In genomic region chr1:51568231-51568935, GRCh38 we compare ENCODE assay signal across 17 cellular contexts. TPM values are rescaled to one million over a fixed set of nuclear protein-coding genes. Genes with fewer than 3 reads are reported as not detected.
DNase-seq lines count a peak whose midpoint lies in the region; FAIRE-seq and TF ChIP-seq lines count a peak whose summit lies in the region.
"Had no signal": no experiment of that assay in that cellular context is flagged by ENCODE, and none has a peak within 500 bp of the region (broad histone marks: within the 10 kb centered on the region; RNA-seq: fewer than 3 reads in every experiment).

No MANE protein-coding gene starts in this region.

- H3K4me1 Mint-ChIP-seq in Calu3 (ENCODE audit: low read depth, unreplicated experiment) (peaks cover 37% of the 10 kb centered on the region), progenitor cell of endocrine pancreas (ENCODE audit: low read depth) (peaks cover 13% of the 10 kb centered on the region)

- no peaks in the 10 kb centered on the region for H3K9me2 ChIP-seq in SK-N-SH

- 92% methylated on average over 7 of the region's 7 CpGs for WGBS in SK-N-SH (ENCODE audit: low lambda C conversion rate)

- dilution Hi-C loops in endothelial cell of umbilical vein (cut with MboI; ENCODE audit: extremely low pct_ligation_motif_present, low sequenced_read_pairs) = no loop called here

- no peak for TF ChIP-seq POLR2A in endothelial cell of umbilical vein (IDR thresholded peaks at IDR 0.05; ENCODE audit: low read depth, low read length)

- DNase-seq in Calu3 (no peak), SK-N-SH (no peak), endothelial cell of umbilical vein (ENCODE audit: low read depth, low spot score) (no peak), GM19239 (ENCODE audit: insufficient read length, low spot score) (no peak), HT-29 (ENCODE audit: low spot score) (no peak), progenitor cell of endocrine pancreas (ENCODE audit: low spot score, unreplicated experiment) (no peak), GDM1 (lab: John Stamatoyannopoulos, UW) (no peak)
- DNase-seq: activated naive CD4-positive, alpha-beta T cell; GOT3; hippocampal formation; left cardiac atrium; NCI-H1436 had no signal

- FAIRE-seq in endothelial cell of umbilical vein (lab: Jason Lieb, UNC) (no peak), GM19239 (lab: Jason Lieb, UNC) (no peak)
- FAIRE-seq: urothelium cell line had no signal

- H3K27ac ChIP-seq in ACC112 (ENCODE audit: low read depth, low read length) (peak overlapping the region; percentile 60), SK-N-SH (ENCODE audit: low read depth in 2 of 2, low read length in 1 of 2) (peak overlapping the region; percentile 67 to 86; a peak in 3 of 4 replicates), endothelial cell of umbilical vein (ENCODE audit: insufficient read depth, low read depth, low read length) (peak overlapping the region; percentile 64)

- TF ChIP-seq CTCF in Calu3 (IDR thresholded peaks at IDR 0.05; ENCODE audit: unreplicated experiment) (no peak), SK-N-SH (IDR thresholded peaks at IDR 0.05) (no peak), endothelial cell of umbilical vein (IDR thresholded peaks at IDR 0.05; ENCODE audit: extremely low read depth in 1 of 2, insufficient read depth in 1 of 2, low read depth in 1 of 2, low read length in 2 of 2) (no peak), progenitor cell of endocrine pancreas (IDR thresholded peaks at IDR 0.05; ENCODE audit: unreplicated experiment) (no peak)

- H3K36me3 Mint-ChIP-seq in Calu3 (ENCODE audit: insufficient read depth, unreplicated experiment) (no peaks in the 10 kb centered on the region), progenitor cell of endocrine pancreas (ENCODE audit: insufficient read depth) (no peaks in the 10 kb centered on the region)
- H3K36me3 Mint-ChIP-seq: CD8-positive, alpha-beta T cell; IgD-negative memory B cell had no signal

- H4K20me1 ChIP-seq in SK-N-SH (ENCODE audit: insufficient read depth) (no peaks in the 10 kb centered on the region), endothelial cell of umbilical vein (replicated peaks; ENCODE audit: control insufficient read depth, extremely low read depth, insufficient read depth, low read length) (no peaks in the 10 kb centered on the region)

- CTCF ChIA-PET in Calu3 (lab: Charles Lee) = no interaction called here
- CTCF ChIA-PET in SK-N-SH (lab: Yijun Ruan, JAX) = interaction anchor here (0.8 to 1.8 kb wide), 6 partner anchors 31 to 214 kb away, joined by 3 to 6 read pairs (median 4); no protein-coding TSS in a partner anchor
- CTCF ChIA-PET in endothelial cell of umbilical vein (lab: Charles Lee) = interaction anchor here (1.1 to 1.6 kb wide), 9 partner anchors 33 to 207 kb away, joined by 3 to 24 read pairs (median 4); partner anchors contain the start of gene OSBPL9

- H3F3A ChIP-seq in SK-N-SH (replicated peaks; ENCODE audit: insufficient read depth) = peaks cover 31% of the 10 kb centered on the region

- H3K4me3 ChIP-seq in ACC112 (ENCODE audit: low read depth, low read length) (no peak overlapping the region), SK-N-SH (ENCODE audit: low read depth in 2 of 2, low read length in 1 of 2) (no peak overlapping the region), endothelial cell of umbilical vein (replicated peaks in 1 of 3; ENCODE audit: insufficient read depth in 1 of 3, low read depth in 1 of 3, low read length in 3 of 3) (no peak overlapping the region)
- H3K4me3 ChIP-seq: right atrium auricular region had no signal

- no peak for TF ChIP-seq EP300 in SK-N-SH (IDR thresholded peaks at IDR 0.05; ENCODE audit: borderline replicate concordance in 1 of 2, low read depth in 1 of 2, low read length in 1 of 2)

- no peaks in the 10 kb centered on the region for H3K9me3 ChIP-seq in SK-N-SH
- no peaks in the 10 kb centered on the region for H3K9me3 ChIP-seq in endothelial cell of umbilical vein (replicated peaks; ENCODE audit: control insufficient read depth, insufficient read depth, low read length)
- H3K9me3 ChIP-seq: right atrium auricular region had no signal

- intact Hi-C loops in Calu3 (cut with micrococcal nuclease; ENCODE audit: unreplicated experiment) = loop anchor here (2.0 to 5.0 kb wide), 3 partner anchors 49 to 200 kb away; partner anchors contain the start of genes EPS15 and OSBPL9
- intact Hi-C loops in endothelial cell of umbilical vein (cut with micrococcal nuclease) = no loop called here

- H3K4me1 ChIP-seq in ACC112 (ENCODE audit: control insufficient read depth, insufficient read depth, low read length, unreplicated experiment) = peaks cover 59% of the 10 kb centered on the region
- peaks cover 4 to 36% of the 10 kb centered on the region in 2 experiments; a peak in 3 of 4 replicates for H3K4me1 ChIP-seq in SK-N-SH (ENCODE audit: control insufficient read depth in 1 of 2, insufficient read depth in 2 of 2, low read depth in 1 of 2, low read length in 1 of 2)
- peaks cover 21% of the 10 kb centered on the region for H3K4me1 ChIP-seq in endothelial cell of umbilical vein (ENCODE audit: control insufficient read depth, extremely low read depth, insufficient read depth, low read length)

- H3K4me2 ChIP-seq in SK-N-SH (peak overlapping the region; percentile 30; the same call in 1 of the 2 replicates), endothelial cell of umbilical vein (ENCODE audit: insufficient read depth, low read length) (no peak overlapping the region)

- H3K9ac ChIP-seq in SK-N-SH (no peak overlapping the region), endothelial cell of umbilical vein (replicated peaks; ENCODE audit: extremely low read depth, insufficient read depth, low read length) (no peak overlapping the region)

- H3K9me1 ChIP-seq in endothelial cell of umbilical vein (replicated peaks; ENCODE audit: control insufficient read depth, extremely low read depth, insufficient read depth, low read length) = no peaks in the 10 kb centered on the region

- no peaks in the 10 kb centered on the region for H3K36me3 ChIP-seq in ACC112 (ENCODE audit: insufficient read depth, low read length)
- H3K36me3 ChIP-seq in SK-N-SH (replicated peaks in 1 of 2; ENCODE audit: control insufficient read depth in 1 of 2, insufficient read depth in 2 of 2, low read length in 1 of 2) = no peaks in the 10 kb centered on the region
- H3K36me3 ChIP-seq in endothelial cell of umbilical vein (ENCODE audit: control insufficient read depth in 2 of 2, extremely low read depth in 1 of 2, insufficient read depth in 2 of 2, low read length in 2 of 2) = no peaks in the 10 kb centered on the region
- H3K36me3 ChIP-seq: right atrium auricular region had no signal

- no peak overlapping the region for H3K4me3 Mint-ChIP-seq in Calu3 (ENCODE audit: low read depth, unreplicated experiment)
- H3K4me3 Mint-ChIP-seq in progenitor cell of endocrine pancreas (ENCODE audit: low read depth) = no peak overlapping the region

- H2AFZ ChIP-seq in ACC112 (ENCODE audit: low read length, unreplicated experiment) (no peak overlapping the region), SK-N-SH (ENCODE audit: low read depth) (no peak overlapping the region), endothelial cell of umbilical vein (ENCODE audit: low read depth, low read length) (no peak overlapping the region)

- no peaks in the 10 kb centered on the region for H3K9me3 Mint-ChIP-seq in Calu3 (ENCODE audit: low read depth, unreplicated experiment)
- no peaks in the 10 kb centered on the region for H3K9me3 Mint-ChIP-seq in progenitor cell of endocrine pancreas (ENCODE audit: low read depth)
- H3K9me3 Mint-ChIP-seq: CD8-positive, alpha-beta T cell; IgD-negative memory B cell had no signal

- H3K79me2 ChIP-seq in ACC112 (ENCODE audit: control insufficient read depth, insufficient read depth, low read length, unreplicated experiment) (no peaks in the 10 kb centered on the region), SK-N-SH (ENCODE audit: insufficient read depth) (no peaks in the 10 kb centered on the region), endothelial cell of umbilical vein (ENCODE audit: control insufficient read depth, insufficient read depth, low read length) (no peaks in the 10 kb centered on the region)

- H3K27me3 ChIP-seq in ACC112 (ENCODE audit: insufficient read depth, low read length) = no peaks in the 10 kb centered on the region
- no peaks in the 10 kb centered on the region for H3K27me3 ChIP-seq in SK-N-SH (ENCODE audit: insufficient read depth)
- no peaks in the 10 kb centered on the region for H3K27me3 ChIP-seq in endothelial cell of umbilical vein (ENCODE audit: control insufficient read depth in 2 of 2, insufficient read depth in 2 of 2, low read length in 2 of 2)
- H3K27me3 ChIP-seq: right atrium auricular region had no signal

- POLR2A ChIA-PET in SK-N-SH (lab: Yijun Ruan, JAX) (no interaction called here), endothelial cell of umbilical vein (lab: Charles Lee) (no interaction called here)

- peak overlapping the region; percentile 89 for H3K27ac Mint-ChIP-seq in Calu3 (ENCODE audit: unreplicated experiment)
- no peak overlapping the region for H3K27ac Mint-ChIP-seq in progenitor cell of endocrine pancreas

- H3K27me3 Mint-ChIP-seq in Calu3 (ENCODE audit: unreplicated experiment) (no peaks in the 10 kb centered on the region), progenitor cell of endocrine pancreas (no peaks in the 10 kb centered on the region)
- H3K27me3 Mint-ChIP-seq: IgD-negative memory B cell had no signal

- BruUV-seq in Calu3 (replicated peaks; lab: Mats Ljungman, UMichigan) (no TSS peak), endothelial cell of umbilical vein (replicated peaks; lab: Mats Ljungman, UMichigan) (no TSS peak)

- TF ChIP-seq RAD21 in SK-N-SH (IDR thresholded peaks at IDR 0.05; ENCODE audit: low read length) = no peak

RNA-seq across cellular contexts. Expression of gene OSBPL9, which starts 48.5 kb away (rescaled TPM):
- total RNA-seq in Calu3 (2022) (64.4 and 67.6 TPM in 2 replicates), endothelial cell of umbilical vein (74.8 and 80.3 TPM in 2 replicates), progenitor cell of endocrine pancreas (133 and 138 TPM in 2 replicates)
- polyA plus RNA-seq in SK-N-SH (2012; rRNA removed) (43.9 and 63.9 TPM in 2 replicates), endothelial cell of umbilical vein (46.2 and 52.5 TPM in 2 replicates)
- 61.1 and 62.8 TPM in 2 replicates for polyA plus RNA-seq in SK-N-SH (2012; cell fraction: cytosol; rRNA removed)
- polyA plus RNA-seq in SK-N-SH (2012; cell fraction: nucleus; rRNA removed) = 23.5 and 55.4 TPM in 2 replicates
- polyA plus RNA-seq in endothelial cell of umbilical vein (2011; cell fraction: cytosol; rRNA removed) = 55.0 and 58.8 TPM in 2 replicates
- 90.8 and 101 TPM in 2 replicates for polyA plus RNA-seq in endothelial cell of umbilical vein (2011; cell fraction: nucleus; rRNA removed)
- polyA plus RNA-seq in endothelial cell of umbilical vein (2012) = 47.7 and 64.7 TPM in 2 replicates
- polyA minus RNA-seq in endothelial cell of umbilical vein = 165 and 179 TPM in 2 replicates
- 50.0 TPM for polyA minus RNA-seq in endothelial cell of umbilical vein (2011; cell fraction: cytosol; rRNA and poly(A)+ RNA removed)
- 155 and 206 TPM in 2 replicates for polyA minus RNA-seq in endothelial cell of umbilical vein (2011; cell fraction: nucleus; rRNA and poly(A)+ RNA removed)
- total RNA-seq in HT-29 (2014; rRNA removed; shearing (Covaris generic)) = 37.0 and 43.2 TPM in 2 replicates

RNA-seq across cellular contexts. Expression of gene EPS15, which starts 49.3 kb away (rescaled TPM):
- total RNA-seq in Calu3 (2022) (50.0 and 51.2 TPM in 2 replicates), endothelial cell of umbilical vein (44.8 and 52.4 TPM in 2 replicates), progenitor cell of endocrine pancreas (62.7 and 63.8 TPM in 2 replicates)
- polyA plus RNA-seq in SK-N-SH (2012; rRNA removed) (17.0 and 23.1 TPM in 2 replicates), endothelial cell of umbilical vein (10.7 and 15.4 TPM in 2 replicates)
- polyA plus RNA-seq in SK-N-SH (2012; cell fraction: cytosol; rRNA removed) = 25.7 and 29.7 TPM in 2 replicates
- 14.2 and 41.4 TPM in 2 replicates for polyA plus RNA-seq in SK-N-SH (2012; cell fraction: nucleus; rRNA removed)
- polyA plus RNA-seq in endothelial cell of umbilical vein (2011; cell fraction: cytosol; rRNA removed) = 17.2 and 18.5 TPM in 2 replicates
- polyA plus RNA-seq in endothelial cell of umbilical vein (2011; cell fraction: nucleus; rRNA removed) = 29.9 and 42.8 TPM in 2 replicates
- polyA plus RNA-seq in endothelial cell of umbilical vein (2012) = 26.0 and 30.8 TPM in 2 replicates
- polyA minus RNA-seq in endothelial cell of umbilical vein = 39.4 and 47.1 TPM in 2 replicates
- 22.6 TPM for polyA minus RNA-seq in endothelial cell of umbilical vein (2011; cell fraction: cytosol; rRNA and poly(A)+ RNA removed)
- polyA minus RNA-seq in endothelial cell of umbilical vein (2011; cell fraction: nucleus; rRNA and poly(A)+ RNA removed) = 45.9 and 72.6 TPM in 2 replicates
- total RNA-seq in HT-29 (2014; rRNA removed; shearing (Covaris generic)) = 7.6 and 9.4 TPM in 2 replicates
